ENCODE assay signal across 21 cellular contexts in the genomic region with DNA sequence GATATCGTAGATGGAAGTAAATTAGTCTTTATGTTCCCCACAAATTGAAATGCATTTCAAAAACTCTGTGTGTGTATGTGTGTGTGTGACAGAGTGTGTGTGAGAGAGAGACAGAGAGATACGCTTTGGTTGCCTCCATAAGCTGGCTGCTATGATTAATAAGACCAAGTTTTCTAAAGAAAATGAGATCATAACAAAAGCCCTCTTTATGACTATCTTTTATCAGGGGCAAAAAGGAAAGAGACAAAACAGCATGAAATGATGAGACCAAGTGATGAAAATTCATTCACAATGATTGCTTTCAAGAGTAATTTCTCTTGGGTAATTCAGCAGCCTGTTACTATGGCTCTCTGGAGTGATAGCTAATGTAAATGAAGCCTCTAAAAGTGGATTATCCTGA.
"Had no signal": no experiment of that assay in that cellular context is flagged by ENCODE, and none has a peak within 500 bp of the region (broad histone marks: within the 10 kb centered on the region; RNA-seq: fewer than 3 reads in every experiment).

No MANE protein-coding gene starts in this region.

- H3K4me1 ChIP-seq: lower lobe of right lung, upper lobe of left lung had no signal

- ATAC-seq: activated CD8-positive, alpha-beta memory T cell treated with anti-CD3 and anti-CD28 coated beads, Interleukin-2, amount 10 ng/mL, durations not matched to agents 7 days and 5 days; lower lobe of right lung; naive thymus-derived CD4-positive, alpha-beta T cell; sciatic nerve; T-helper 17 cell had no signal

- H3K27me3 Mint-ChIP-seq: activated CD4-positive, alpha-beta memory T cell treated with anti-CD3 and anti-CD28 coated beads for 36 hours; activated CD8-positive, alpha-beta memory T cell treated with anti-CD3 and anti-CD28 coated beads, Interleukin-2, amount 10 ng/mL, durations not matched to agents 7 days and 5 days; activated naive CD8-positive, alpha-beta T cell treated with anti-CD3 and anti-CD28 coated beads, Interleukin-2, amount 10 ng/mL, durations not matched to agents 7 days and 5 days; naive thymus-derived CD4-positive, alpha-beta T cell; T-helper 17 cell had no signal

- H3K9me3 ChIP-seq: heart right ventricle, lower lobe of right lung, upper lobe of left lung had no signal

- H3K4me2 ChIP-seq: smooth muscle cell had no signal

- H3K27ac Mint-ChIP-seq: activated CD4-positive, alpha-beta memory T cell treated with anti-CD3 and anti-CD28 coated beads for 36 hours; activated CD8-positive, alpha-beta memory T cell treated with anti-CD3 and anti-CD28 coated beads, Interleukin-2, amount 10 ng/mL, durations not matched to agents 7 days and 5 days; activated naive CD8-positive, alpha-beta T cell treated with anti-CD3 and anti-CD28 coated beads, Interleukin-2, amount 10 ng/mL, durations not matched to agents 7 days and 5 days; endodermal cell; T-helper 17 cell had no signal

- H3K4me1 Mint-ChIP-seq: activated CD8-positive, alpha-beta memory T cell treated with anti-CD3 and anti-CD28 coated beads, Interleukin-2, amount 10 ng/mL, durations not matched to agents 7 days and 5 days had no signal

- H3K4me3 Mint-ChIP-seq: activated CD4-positive, alpha-beta memory T cell treated with anti-CD3 and anti-CD28 coated beads for 36 hours; activated CD8-positive, alpha-beta memory T cell treated with anti-CD3 and anti-CD28 coated beads, Interleukin-2, amount 10 ng/mL, durations not matched to agents 7 days and 5 days; activated naive CD8-positive, alpha-beta T cell treated with anti-CD3 and anti-CD28 coated beads, Interleukin-2, amount 10 ng/mL, durations not matched to agents 7 days and 5 days; endodermal cell; naive thymus-derived CD4-positive, alpha-beta T cell; T-helper 17 cell had no signal

- H3K36me3 Mint-ChIP-seq: activated CD4-positive, alpha-beta memory T cell treated with anti-CD3 and anti-CD28 coated beads for 36 hours had no signal

- H3K36me3 ChIP-seq: heart right ventricle, lower lobe of right lung, upper lobe of left lung had no signal

- H3K9me3 Mint-ChIP-seq: activated CD4-positive, alpha-beta memory T cell treated with anti-CD3 and anti-CD28 coated beads for 36 hours had no signal

- H3K27me3 ChIP-seq: heart right ventricle, upper lobe of left lung had no signal

- H3K27ac ChIP-seq: lower lobe of right lung, upper lobe of left lung had no signal

- DNase-seq: activated CD4-positive, alpha-beta memory T cell treated with anti-CD3 and anti-CD28 coated beads for 36 hours; activated CD4-positive, alpha-beta T cell treated with anti-CD3 and anti-CD28 coated beads for 48 hours; activated CD8-positive, alpha-beta memory T cell treated with anti-CD3 and anti-CD28 coated beads, Interleukin-2, amount 10 ng/mL, durations not matched to agents 7 days and 5 days; activated gamma-delta T cell treated with Interleukin-2 at 50 U/mL for 16 hours; activated naive CD8-positive, alpha-beta T cell treated with anti-CD3 and anti-CD28 coated beads, Interleukin-2, amount 10 ng/mL, durations not matched to agents 7 days and 5 days; amniotic stem cell; cortex of kidney; endodermal cell; heart right ventricle; kidney; lower lobe of right lung; mesendoderm; naive thymus-derived CD4-positive, alpha-beta T cell; stimulated activated CD4-positive, alpha-beta T cell treated with anti-CD3 and anti-CD28 coated beads, Interleukin-15, amount 100 ng/mL, for 24 hours; stimulated activated CD8-positive, alpha-beta memory T cell treated with anti-CD3 and anti-CD28 coated beads, Interleukin-4, amount 100 ng/mL, for 48 hours; stimulated activated naive CD4-positive, alpha-beta T cell treated with Interleukin-2 at 50 U/mL for 16 hours; SW 1271; T-helper 17 cell; upper lobe of left lung had no signal

- H3K4me3 ChIP-seq: heart right ventricle, lower lobe of right lung, smooth muscle cell, upper lobe of left lung had no signal
